In the genomic region with DNA sequence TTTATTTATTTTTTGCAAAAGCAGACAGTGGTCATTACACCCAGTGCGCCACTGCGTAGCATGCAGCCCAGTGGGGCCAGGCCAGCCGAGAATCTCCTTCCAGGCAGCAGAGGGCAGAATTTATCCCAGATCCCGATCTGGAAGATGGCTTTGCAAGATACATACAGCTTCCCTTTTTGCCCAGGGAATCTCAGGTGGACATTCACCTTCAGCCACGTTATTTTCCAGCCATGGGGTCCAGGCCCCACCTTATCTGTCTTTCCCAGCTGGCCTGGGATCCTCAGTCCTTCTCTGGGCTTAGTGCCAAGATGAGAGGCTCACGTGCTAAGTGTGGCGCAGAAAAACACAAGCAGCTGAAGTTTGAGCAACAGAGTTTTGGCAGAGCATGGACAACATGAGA, we compare ENCODE assay signal across 3 cellular contexts.
TF ChIP-seq lines count a peak whose summit lies in the region.

No MANE protein-coding gene starts in this region.

TF ChIP-seq in A549, 52 proteins besides CTCF, POLR2A, EP300 and RAD21:
- TF ChIP-seq SMC3 (IDR thresholded peaks at IDR 0.05) (0 out of 3 replicates have a peak, but pooled peaks have one; percentile 25), NR3C1 (IDR thresholded peaks at IDR 0.05) (no peak), ZSCAN20 (CRISPR knock-in tag; IDR thresholded peaks at IDR 0.05) (no peak)
TF ChIP-seq in A549: peak in this region for 1.

TF ChIP-seq in GM12878, 131 proteins besides CTCF, POLR2A, EP300 and RAD21:
- TF ChIP-seq POU2F2 (IDR thresholded peaks at IDR 0.05; ENCODE audit: borderline replicate concordance, low read depth, low read length) (no peak), DPF2 (IDR thresholded peaks at IDR 0.05) (no peak), TBL1XR1 (IDR thresholded peaks at IDR 0.05; ENCODE audit: low read depth, low read length) (no peak), FOXK2 (IDR thresholded peaks at IDR 0.05) (no peak), ZNF622 (IDR thresholded peaks at IDR 0.05) (no peak), ZNF384 (IDR thresholded peaks at IDR 0.05; ENCODE audit: borderline replicate concordance, low read depth, low read length) (no peak), LARP7 (IDR thresholded peaks at IDR 0.05) (no peak), YY1 (IDR thresholded peaks at IDR 0.05; ENCODE audit: low read depth, low read length) (no peak), RBBP5 (conservative IDR thresholded peaks at IDR 0.05) (no peak), CREM (IDR thresholded peaks at IDR 0.05; ENCODE audit: low read depth) (no peak), SMARCA5 (IDR thresholded peaks at IDR 0.05) (no peak)
- TF ChIP-seq, protein P1, sequence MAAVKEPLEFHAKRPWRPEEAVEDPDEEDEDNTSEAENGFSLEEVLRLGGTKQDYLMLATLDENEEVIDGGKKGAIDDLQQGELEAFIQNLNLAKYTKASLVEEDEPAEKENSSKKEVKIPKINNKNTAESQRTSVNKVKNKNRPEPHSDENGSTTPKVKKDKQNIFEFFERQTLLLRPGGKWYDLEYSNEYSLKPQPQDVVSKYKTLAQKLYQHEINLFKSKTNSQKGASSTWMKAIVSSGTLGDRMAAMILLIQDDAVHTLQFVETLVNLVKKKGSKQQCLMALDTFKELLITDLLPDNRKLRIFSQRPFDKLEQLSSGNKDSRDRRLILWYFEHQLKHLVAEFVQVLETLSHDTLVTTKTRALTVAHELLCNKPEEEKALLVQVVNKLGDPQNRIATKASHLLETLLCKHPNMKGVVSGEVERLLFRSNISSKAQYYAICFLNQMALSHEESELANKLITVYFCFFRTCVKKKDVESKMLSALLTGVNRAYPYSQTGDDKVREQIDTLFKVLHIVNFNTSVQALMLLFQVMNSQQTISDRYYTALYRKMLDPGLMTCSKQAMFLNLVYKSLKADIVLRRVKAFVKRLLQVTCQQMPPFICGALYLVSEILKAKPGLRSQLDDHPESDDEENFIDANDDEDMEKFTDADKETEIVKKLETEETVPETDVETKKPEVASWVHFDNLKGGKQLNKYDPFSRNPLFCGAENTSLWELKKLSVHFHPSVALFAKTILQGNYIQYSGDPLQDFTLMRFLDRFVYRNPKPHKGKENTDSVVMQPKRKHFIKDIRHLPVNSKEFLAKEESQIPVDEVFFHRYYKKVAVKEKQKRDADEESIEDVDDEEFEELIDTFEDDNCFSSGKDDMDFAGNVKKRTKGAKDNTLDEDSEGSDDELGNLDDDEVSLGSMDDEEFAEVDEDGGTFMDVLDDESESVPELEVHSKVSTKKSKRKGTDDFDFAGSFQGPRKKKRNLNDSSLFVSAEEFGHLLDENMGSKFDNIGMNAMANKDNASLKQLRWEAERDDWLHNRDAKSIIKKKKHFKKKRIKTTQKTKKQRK (IDR thresholded peaks at IDR 0.05; ENCODE audit: low read depth, low read length): no peak
- TF ChIP-seq, protein P2, sequence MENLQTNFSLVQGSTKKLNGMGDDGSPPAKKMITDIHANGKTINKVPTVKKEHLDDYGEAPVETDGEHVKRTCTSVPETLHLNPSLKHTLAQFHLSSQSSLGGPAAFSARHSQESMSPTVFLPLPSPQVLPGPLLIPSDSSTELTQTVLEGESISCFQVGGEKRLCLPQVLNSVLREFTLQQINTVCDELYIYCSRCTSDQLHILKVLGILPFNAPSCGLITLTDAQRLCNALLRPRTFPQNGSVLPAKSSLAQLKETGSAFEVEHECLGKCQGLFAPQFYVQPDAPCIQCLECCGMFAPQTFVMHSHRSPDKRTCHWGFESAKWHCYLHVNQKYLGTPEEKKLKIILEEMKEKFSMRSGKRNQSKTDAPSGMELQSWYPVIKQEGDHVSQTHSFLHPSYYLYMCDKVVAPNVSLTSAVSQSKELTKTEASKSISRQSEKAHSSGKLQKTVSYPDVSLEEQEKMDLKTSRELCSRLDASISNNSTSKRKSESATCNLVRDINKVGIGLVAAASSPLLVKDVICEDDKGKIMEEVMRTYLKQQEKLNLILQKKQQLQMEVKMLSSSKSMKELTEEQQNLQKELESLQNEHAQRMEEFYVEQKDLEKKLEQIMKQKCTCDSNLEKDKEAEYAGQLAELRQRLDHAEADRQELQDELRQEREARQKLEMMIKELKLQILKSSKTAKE (IDR thresholded peaks at IDR 0.05; ENCODE audit: low read depth, poor library complexity, severe bottlenecking): no peak
- TF ChIP-seq, protein P3, sequence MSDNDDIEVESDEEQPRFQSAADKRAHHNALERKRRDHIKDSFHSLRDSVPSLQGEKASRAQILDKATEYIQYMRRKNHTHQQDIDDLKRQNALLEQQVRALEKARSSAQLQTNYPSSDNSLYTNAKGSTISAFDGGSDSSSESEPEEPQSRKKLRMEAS (IDR thresholded peaks at IDR 0.05; ENCODE audit: low read depth, low read length): no peak
- TF ChIP-seq, protein P4, sequence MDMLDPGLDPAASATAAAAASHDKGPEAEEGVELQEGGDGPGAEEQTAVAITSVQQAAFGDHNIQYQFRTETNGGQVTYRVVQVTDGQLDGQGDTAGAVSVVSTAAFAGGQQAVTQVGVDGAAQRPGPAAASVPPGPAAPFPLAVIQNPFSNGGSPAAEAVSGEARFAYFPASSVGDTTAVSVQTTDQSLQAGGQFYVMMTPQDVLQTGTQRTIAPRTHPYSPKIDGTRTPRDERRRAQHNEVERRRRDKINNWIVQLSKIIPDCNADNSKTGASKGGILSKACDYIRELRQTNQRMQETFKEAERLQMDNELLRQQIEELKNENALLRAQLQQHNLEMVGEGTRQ (IDR thresholded peaks at IDR 0.05; ENCODE audit: borderline replicate concordance, low read depth, low read length): no peak
- TF ChIP-seq, protein P5, sequence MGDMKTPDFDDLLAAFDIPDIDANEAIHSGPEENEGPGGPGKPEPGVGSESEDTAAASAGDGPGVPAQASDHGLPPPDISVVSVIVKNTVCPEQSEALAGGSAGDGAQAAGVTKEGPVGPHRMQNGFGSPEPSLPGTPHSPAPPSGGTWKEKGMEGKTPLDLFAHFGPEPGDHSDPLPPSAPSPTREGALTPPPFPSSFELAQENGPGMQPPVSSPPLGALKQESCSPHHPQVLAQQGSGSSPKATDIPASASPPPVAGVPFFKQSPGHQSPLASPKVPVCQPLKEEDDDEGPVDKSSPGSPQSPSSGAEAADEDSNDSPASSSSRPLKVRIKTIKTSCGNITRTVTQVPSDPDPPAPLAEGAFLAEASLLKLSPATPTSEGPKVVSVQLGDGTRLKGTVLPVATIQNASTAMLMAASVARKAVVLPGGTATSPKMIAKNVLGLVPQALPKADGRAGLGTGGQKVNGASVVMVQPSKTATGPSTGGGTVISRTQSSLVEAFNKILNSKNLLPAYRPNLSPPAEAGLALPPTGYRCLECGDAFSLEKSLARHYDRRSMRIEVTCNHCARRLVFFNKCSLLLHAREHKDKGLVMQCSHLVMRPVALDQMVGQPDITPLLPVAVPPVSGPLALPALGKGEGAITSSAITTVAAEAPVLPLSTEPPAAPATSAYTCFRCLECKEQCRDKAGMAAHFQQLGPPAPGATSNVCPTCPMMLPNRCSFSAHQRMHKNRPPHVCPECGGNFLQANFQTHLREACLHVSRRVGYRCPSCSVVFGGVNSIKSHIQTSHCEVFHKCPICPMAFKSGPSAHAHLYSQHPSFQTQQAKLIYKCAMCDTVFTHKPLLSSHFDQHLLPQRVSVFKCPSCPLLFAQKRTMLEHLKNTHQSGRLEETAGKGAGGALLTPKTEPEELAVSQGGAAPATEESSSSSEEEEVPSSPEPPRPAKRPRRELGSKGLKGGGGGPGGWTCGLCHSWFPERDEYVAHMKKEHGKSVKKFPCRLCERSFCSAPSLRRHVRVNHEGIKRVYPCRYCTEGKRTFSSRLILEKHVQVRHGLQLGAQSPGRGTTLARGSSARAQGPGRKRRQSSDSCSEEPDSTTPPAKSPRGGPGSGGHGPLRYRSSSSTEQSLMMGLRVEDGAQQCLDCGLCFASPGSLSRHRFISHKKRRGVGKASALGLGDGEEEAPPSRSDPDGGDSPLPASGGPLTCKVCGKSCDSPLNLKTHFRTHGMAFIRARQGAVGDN (IDR thresholded peaks at IDR 0.05): no peak

TF ChIP-seq in HepG2, 621 proteins besides CTCF, POLR2A, EP300 and RAD21:
- TF ChIP-seq SMC3 (IDR thresholded peaks at IDR 0.05; ENCODE audit: low read length) (peak; percentile 12; the same call in 1 of the 2 replicates), STAG1 (CRISPR knock-in tag; IDR thresholded peaks at IDR 0.05) (peak; percentile 32; the same call in 1 of the 2 replicates), KDM4B (CRISPR knock-in tag; IDR thresholded peaks at IDR 0.05) (no peak), TCF7 (IDR thresholded peaks at IDR 0.05; ENCODE audit: low read depth) (no peak)
